Comparison of ENCODE assay signal across 38 cellular contexts in the genomic region with DNA sequence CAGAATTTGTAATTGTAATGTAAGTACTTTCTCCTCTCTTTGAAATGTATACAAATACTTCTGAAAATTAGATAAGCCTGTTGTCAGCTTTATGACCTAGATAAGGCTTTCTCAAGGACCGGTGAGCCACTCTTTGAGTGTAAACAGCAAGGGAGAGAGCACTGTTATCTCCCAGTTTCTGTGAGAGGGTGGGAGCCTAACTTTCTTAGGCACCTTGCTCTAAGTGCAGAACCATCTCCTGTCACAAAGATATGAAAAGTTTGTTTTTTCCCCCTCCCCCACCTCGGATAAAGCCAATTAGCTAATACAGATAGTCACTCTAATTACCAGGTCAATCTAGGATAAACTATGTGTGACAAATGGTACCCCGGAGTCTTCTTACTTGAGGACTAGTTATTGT. TPM values are rescaled to one million over a fixed set of nuclear protein-coding genes. Genes with fewer than 3 reads are reported as not detected.
"Had no signal": no experiment of that assay in that cellular context is flagged by ENCODE, and none has a peak within 500 bp of the region (broad histone marks: within the 10 kb centered on the region; RNA-seq: fewer than 3 reads in every experiment).

No MANE protein-coding gene starts in this region.

- H3K9me3 Mint-ChIP-seq: activated CD4-positive, alpha-beta T cell treated with anti-CD3 and anti-CD28 coated beads, Interleukin-2, amount 10 ng/mL, durations not matched to agents 7 days and 5 days; activated naive CD4-positive, alpha-beta T cell treated with anti-CD3 and anti-CD28 coated beads for 36 hours; activated naive CD4-positive, alpha-beta T cell treated with anti-CD3 and anti-CD28 coated beads, Interleukin-2, amount 50 U/mL, for 72 hours; activated T-cell treated with anti-CD3 and anti-CD28 coated beads, Interleukin-2, amount 50 U/mL, for 4 hours; activated T-helper 1 cell treated with anti-CD3 and anti-CD28 coated beads, Interleukin-12 subunit alpha, Interleukin-12 subunit beta, Interleukin-2, Interleukin-4 antibody, amounts not matched to agents 30 ng/mL and 10 ng/mL and 1 ng/mL, durations not matched to agents 14 hours and 24 hours and 36 hours; brain; T-helper 1 cell treated with Interleukin-12 subunit alpha and Interleukin-12 subunit beta and Interleukin-4 antibody, amounts not matched to agents 30 μg/mL and 1 μg/mL, for 36 hours; T-helper 2 cell treated with Interferon-gamma antibody and Interleukin-4, amounts not matched to agents 5 μg/mL and 100 μg/mL, for 36 hours had no signal

- H3K9ac ChIP-seq: SK-N-SH had no signal

- ATAC-seq: activated CD4-positive, alpha-beta T cell treated with anti-CD3 and anti-CD28 coated beads for 36 hours; activated CD4-positive, CD25-positive, alpha-beta regulatory T cell treated with anti-CD3 and anti-CD28 coated beads, Interleukin-2, amount 50 U/mL, for 24 hours; activated CD8-positive, alpha-beta T cell treated with anti-CD3 and anti-CD28 coated beads, Interleukin-2, amount 10 ng/mL, durations not matched to agents 7 days and 5 days; activated naive CD4-positive, alpha-beta T cell treated with anti-CD3 and anti-CD28 coated beads, Interleukin-2, amount 50 U/mL, for 72 hours; activated T-cell treated with anti-CD3 and anti-CD28 coated beads, Interleukin-2, amount 50 U/mL, for 4 hours; Panc1 had no signal

- H3K9me2 ChIP-seq: SK-N-SH had no signal

- H3K36me3 Mint-ChIP-seq: activated naive CD4-positive, alpha-beta T cell treated with anti-CD3 and anti-CD28 coated beads, Interleukin-2, amount 50 U/mL, for 72 hours; brain had no signal

- H3K4me1 Mint-ChIP-seq: activated CD4-positive, alpha-beta T cell treated with anti-CD3 and anti-CD28 coated beads for 36 hours; activated CD4-positive, alpha-beta T cell treated with anti-CD3 and anti-CD28 coated beads, Interleukin-2, amount 10 ng/mL, durations not matched to agents 7 days and 5 days had no signal

- FAIRE-seq: bronchial epithelial cell, TTC549 had no signal

- DNase-seq: activated CD4-positive, alpha-beta T cell treated with anti-CD3 and anti-CD28 coated beads for 36 hours; activated CD4-positive, alpha-beta T cell treated with anti-CD3 and anti-CD28 coated beads, Interleukin-2, amount 10 ng/mL, durations not matched to agents 7 days and 5 days; activated CD4-positive, alpha-beta T cell treated with anti-CD3 and anti-CD28 coated beads, Interleukin-2, amount 50 U/mL, for 48 hours; activated CD8-positive, alpha-beta memory T cell treated with anti-CD3 and anti-CD28 coated beads, Interleukin-2, amount 50 U/mL, for 4 hours; activated CD8-positive, alpha-beta T cell treated with anti-CD3 and anti-CD28 coated beads, Interleukin-2, amount 10 ng/mL, durations not matched to agents 7 days and 5 days; activated gamma-delta T cell treated with Interleukin-2 at 50 U/mL for 16 hours; activated naive CD4-positive, alpha-beta T cell treated with anti-CD3 and anti-CD28 coated beads for 36 hours; activated T-cell treated with anti-CD3 and anti-CD28 coated beads for 4 hours; activated T-cell treated with anti-CD3 and anti-CD28 coated beads, Interleukin-2, amount 50 U/mL, for 4 hours; adrenal gland; anterior cingulate cortex; caudate nucleus; cerebellar nuclear complex; Kasumi-1; MG63; NCI-H1092; NCI-H1417; NCI-H146; NCI-H187; NCI-H2081; NCI-H2227 treated with DMSO at 0.1 percent for 48 hours; NCI-H446; NCI-H510A treated with DMSO at 0.1 percent for 48 hours; NCI-H526 treated with DMSO at 0.1 percent for 48 hours; NCI-H774; SHP77 treated with DMSO at 0.1 percent for 48 hours; SK-N-SH had no signal

- H3K36me3 ChIP-seq: adrenal gland, MG63, SJSA1 had no signal

- H3K27ac Mint-ChIP-seq: activated CD4-positive, alpha-beta T cell treated with anti-CD3 and anti-CD28 coated beads for 36 hours; activated CD4-positive, alpha-beta T cell treated with anti-CD3 and anti-CD28 coated beads, Interleukin-2, amount 10 ng/mL, durations not matched to agents 7 days and 5 days; activated CD8-positive, alpha-beta T cell treated with anti-CD3 and anti-CD28 coated beads, Interleukin-2, amount 10 ng/mL, durations not matched to agents 7 days and 5 days; activated naive CD4-positive, alpha-beta T cell treated with anti-CD3 and anti-CD28 coated beads for 36 hours; activated naive CD4-positive, alpha-beta T cell treated with anti-CD3 and anti-CD28 coated beads, Interleukin-2, amount 50 U/mL, for 72 hours; activated T-helper 1 cell treated with anti-CD3 and anti-CD28 coated beads, Interleukin-12 subunit alpha, Interleukin-12 subunit beta, Interleukin-2, Interleukin-4 antibody, amounts not matched to agents 30 ng/mL and 10 ng/mL and 1 ng/mL, durations not matched to agents 14 hours and 24 hours and 36 hours; brain; T-helper 1 cell treated with Interleukin-12 subunit alpha and Interleukin-12 subunit beta and Interleukin-4 antibody, amounts not matched to agents 30 μg/mL and 1 μg/mL, for 36 hours; T-helper 2 cell treated with Interferon-gamma antibody and Interleukin-4, amounts not matched to agents 5 μg/mL and 100 μg/mL, for 36 hours had no signal

- H3K4me3 ChIP-seq: adrenal gland, MG63, SJSA1 had no signal

- H3K9me3 ChIP-seq: adrenal gland, MG63, SJSA1, SK-N-SH had no signal

- H3K4me2 ChIP-seq: SK-N-SH had no signal

- H3K4me1 ChIP-seq: SJSA1 had no signal

- H3K27ac ChIP-seq: adrenal gland, SJSA1 had no signal

- H3K27me3 Mint-ChIP-seq: activated CD4-positive, alpha-beta T cell treated with anti-CD3 and anti-CD28 coated beads for 36 hours; activated CD4-positive, alpha-beta T cell treated with anti-CD3 and anti-CD28 coated beads, Interleukin-2, amount 10 ng/mL, durations not matched to agents 7 days and 5 days; brain had no signal

- H3K4me3 Mint-ChIP-seq: activated CD4-positive, alpha-beta T cell treated with anti-CD3 and anti-CD28 coated beads for 36 hours; activated CD4-positive, alpha-beta T cell treated with anti-CD3 and anti-CD28 coated beads, Interleukin-2, amount 10 ng/mL, durations not matched to agents 7 days and 5 days; activated CD8-positive, alpha-beta T cell treated with anti-CD3 and anti-CD28 coated beads, Interleukin-2, amount 10 ng/mL, durations not matched to agents 7 days and 5 days; activated naive CD4-positive, alpha-beta T cell treated with anti-CD3 and anti-CD28 coated beads for 36 hours; activated T-cell treated with anti-CD3 and anti-CD28 coated beads, Interleukin-2, amount 50 U/mL, for 4 hours; activated T-helper 1 cell treated with anti-CD3 and anti-CD28 coated beads, Interleukin-12 subunit alpha, Interleukin-12 subunit beta, Interleukin-2, Interleukin-4 antibody, amounts not matched to agents 30 ng/mL and 10 ng/mL and 1 ng/mL, durations not matched to agents 14 hours and 24 hours and 36 hours; brain; T-helper 1 cell treated with Interleukin-12 subunit alpha and Interleukin-12 subunit beta and Interleukin-4 antibody, amounts not matched to agents 30 μg/mL and 1 μg/mL, for 36 hours; T-helper 2 cell treated with Interferon-gamma antibody and Interleukin-4, amounts not matched to agents 5 μg/mL and 100 μg/mL, for 36 hours had no signal

- H3K27me3 ChIP-seq: adrenal gland, MG63, SJSA1 had no signal

RNA-seq across cellular contexts. Expression of a gene that starts 40.1 kb away (rescaled TPM):
- total RNA-seq: activated CD4-positive, alpha-beta T cell treated with anti-CD3 and anti-CD28 coated beads for 36 hours; activated CD4-positive, alpha-beta T cell treated with anti-CD3 and anti-CD28 coated beads, Interleukin-2, amount 10 ng/mL, durations not matched to agents 7 days and 5 days; activated CD8-positive, alpha-beta T cell treated with anti-CD3 and anti-CD28 coated beads, Interleukin-2, amount 10 ng/mL, durations not matched to agents 7 days and 5 days; activated naive CD4-positive, alpha-beta T cell treated with anti-CD3 and anti-CD28 coated beads for 36 hours; activated naive CD4-positive, alpha-beta T cell treated with anti-CD3 and anti-CD28 coated beads, Interleukin-2, amount 50 U/mL, for 72 hours; activated T-cell treated with anti-CD3 and anti-CD28 coated beads, Interleukin-2, amount 50 U/mL, for 4 hours; activated T-helper 1 cell treated with anti-CD3 and anti-CD28 coated beads, Interleukin-12 subunit alpha, Interleukin-12 subunit beta, Interleukin-2, Interleukin-4 antibody, amounts not matched to agents 30 ng/mL and 10 ng/mL and 1 ng/mL, durations not matched to agents 14 hours and 24 hours and 36 hours; adrenal gland; bronchial epithelial cell; RPMI7951; SJSA1 had no signal
- polyA plus RNA-seq: adrenal gland, SK-N-SH had no signal
